ENCODE assay signal across 15 cellular contexts in the genomic region with DNA sequence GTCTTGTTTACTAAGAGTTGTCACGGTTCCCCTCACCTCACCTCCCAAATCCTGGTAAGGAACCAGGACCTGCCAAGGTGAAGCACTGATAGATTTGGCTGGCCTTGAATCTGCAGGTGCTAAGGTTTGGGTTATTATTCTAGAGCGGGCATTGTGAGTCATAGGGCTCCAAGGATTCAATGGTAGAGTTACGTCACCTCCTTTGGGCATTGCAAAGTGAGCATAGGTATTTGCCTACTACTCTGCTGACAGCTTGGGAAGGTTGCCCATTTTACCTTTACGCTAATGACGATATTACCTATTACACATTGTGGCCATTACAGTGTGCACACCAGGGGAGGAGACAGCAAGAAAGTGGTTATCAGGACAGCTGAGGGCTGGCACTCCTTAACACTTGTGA.
"Had no signal": no experiment of that assay in that cellular context is flagged by ENCODE, and none has a peak within 500 bp of the region (broad histone marks: within the 10 kb centered on the region; RNA-seq: fewer than 3 reads in every experiment).

No MANE protein-coding gene starts in this region.

- ATAC-seq: left colon; naive thymus-derived CD8-positive, alpha-beta T cell had no signal

- H3K27me3 ChIP-seq: sigmoid colon, upper lobe of left lung had no signal

- H3K27ac ChIP-seq: upper lobe of left lung had no signal

- H3K4me3 Mint-ChIP-seq: activated T-helper 1 cell treated with anti-CD3 and anti-CD28 coated beads, Interleukin-12 subunit alpha, Interleukin-12 subunit beta, Interleukin-2, Interleukin-4 antibody, amounts not matched to agents 30 ng/mL and 10 ng/mL and 1 ng/mL, durations not matched to agents 14 hours and 24 hours and 36 hours; naive thymus-derived CD8-positive, alpha-beta T cell had no signal

- DNase-seq: activated CD4-positive, alpha-beta T cell treated with anti-CD3 and anti-CD28 coated beads for 48 hours; activated naive CD4-positive, alpha-beta T cell; aorta; hippocampal formation; left colon; naive thymus-derived CD8-positive, alpha-beta T cell; sigmoid colon; stimulated activated CD4-positive, alpha-beta T cell treated with anti-CD3 and anti-CD28 coated beads, Interleukin-2, amount 100 ng/mL, for 24 hours; stimulated activated naive CD4-positive, alpha-beta T cell; T-helper 1 cell; upper lobe of left lung had no signal

- H3K36me3 Mint-ChIP-seq: naive thymus-derived CD8-positive, alpha-beta T cell had no signal

- H3K4me3 ChIP-seq: lung, sigmoid colon, upper lobe of left lung had no signal

- H3K9me3 Mint-ChIP-seq: activated T-helper 1 cell treated with anti-CD3 and anti-CD28 coated beads, Interleukin-12 subunit alpha, Interleukin-12 subunit beta, Interleukin-2, Interleukin-4 antibody, amounts not matched to agents 30 ng/mL and 10 ng/mL and 1 ng/mL, durations not matched to agents 14 hours and 24 hours and 36 hours; naive thymus-derived CD8-positive, alpha-beta T cell had no signal

- H3K36me3 ChIP-seq: sigmoid colon, upper lobe of left lung had no signal

- H3K27ac Mint-ChIP-seq: activated T-helper 1 cell treated with anti-CD3 and anti-CD28 coated beads, Interleukin-12 subunit alpha, Interleukin-12 subunit beta, Interleukin-2, Interleukin-4 antibody, amounts not matched to agents 30 ng/mL and 10 ng/mL and 1 ng/mL, durations not matched to agents 14 hours and 24 hours and 36 hours; naive thymus-derived CD8-positive, alpha-beta T cell had no signal

- FAIRE-seq: colon, endothelial cell of umbilical vein had no signal
